1 cellular context compared by ENCODE assay signal in the genomic region with DNA sequence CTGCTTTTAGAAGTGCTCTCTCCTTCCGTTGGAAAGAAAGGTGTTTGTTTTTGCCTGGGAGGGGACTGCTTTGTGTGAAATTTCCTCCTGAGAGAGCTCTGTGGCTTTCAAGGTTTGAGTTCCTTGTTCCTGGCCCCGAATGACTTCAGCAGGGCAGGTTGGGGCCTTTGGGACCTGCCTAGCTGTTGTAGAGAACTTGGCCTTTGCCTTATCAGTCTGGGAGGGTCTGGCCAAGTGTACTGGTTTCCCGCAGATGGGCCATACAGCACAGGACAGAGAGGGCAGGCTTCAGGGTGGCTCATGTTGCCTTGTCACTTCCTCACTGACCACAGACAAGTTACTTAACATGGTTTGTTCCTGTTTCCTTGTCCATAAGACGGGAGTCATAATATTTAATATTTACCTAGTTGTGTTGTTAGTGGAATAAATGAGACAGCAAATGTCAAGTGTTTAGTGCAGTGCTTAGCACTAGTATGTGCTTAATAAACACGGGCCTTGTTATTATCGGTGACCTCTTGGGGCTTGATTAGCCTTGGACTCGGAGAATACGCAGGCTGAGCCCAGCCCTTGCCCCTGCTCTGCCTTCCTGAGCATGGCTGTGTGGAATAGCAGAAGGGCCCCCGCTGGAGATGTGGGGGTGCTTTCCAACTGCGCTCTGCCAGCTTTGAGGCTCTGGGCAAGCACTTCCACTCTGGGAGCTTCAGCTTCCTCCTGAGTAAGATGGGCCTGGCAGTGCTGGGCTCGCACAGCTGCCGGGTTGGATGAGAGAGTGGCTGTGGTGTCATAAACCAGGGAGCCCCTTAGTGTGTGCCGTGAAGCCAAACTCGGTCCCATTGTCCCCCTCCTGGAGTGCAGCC.
A peak's percentile ranks its signal among the peaks of the same experiment; 100 is the strongest.
TF ChIP-seq lines count a peak whose summit lies in the region.

No MANE protein-coding gene starts in this region.

TF ChIP-seq in K562, 482 proteins besides CTCF, POLR2A, EP300 and RAD21 (continues in another document):
- TF ChIP-seq KHSRP (IDR thresholded peaks at IDR 0.05) (no peak), ILK (tag; IDR thresholded peaks at IDR 0.05; ENCODE audit: borderline replicate concordance, low read depth) (no peak), ZNF133 (CRISPR knock-in tag; IDR thresholded peaks at IDR 0.05) (no peak), JUND (IDR thresholded peaks at IDR 0.05; ENCODE audit: borderline replicate concordance, low read depth, low read length) (peak; percentile 45; the same call in 1 of the 2 replicates), JUND (tag; IDR thresholded peaks at IDR 0.05; ENCODE audit: borderline replicate concordance, low read depth, low read length) (peak; percentile 63; the same call in 1 of the 3 replicates), PTBP1 (IDR thresholded peaks at IDR 0.05; ENCODE audit: low read depth, low read length) (no peak), GATA2 (CRISPR knock-in tag; IDR thresholded peaks at IDR 0.05) (peak; percentile 77), SIN3A (IDR thresholded peaks at IDR 0.05; ENCODE audit: borderline replicate concordance in 2 of 2, control insufficient read depth in 1 of 2, low read depth in 2 of 2, low read length in 2 of 2) (no peak), FOXK2 (conservative IDR thresholded peaks at IDR 0.05 in 1 of 2, IDR thresholded peaks at IDR 0.05 in 1 of 2; ENCODE audit: low read depth in 2 of 2) (peak; percentile 67 to 72), SPI1 (IDR thresholded peaks at IDR 0.05; ENCODE audit: borderline replicate concordance, low read depth, low read length) (peak; percentile 91), ZNF79 (CRISPR knock-in tag; IDR thresholded peaks at IDR 0.05; ENCODE audit: low read depth) (no peak), MYBL2 (IDR thresholded peaks at IDR 0.05; ENCODE audit: low read depth) (no peak), MYBL2 (CRISPR knock-in tag; IDR thresholded peaks at IDR 0.05; ENCODE audit: borderline replicate concordance) (no peak), SAFB2 (IDR thresholded peaks at IDR 0.05; ENCODE audit: borderline replicate concordance, low read depth, low read length, severe bottlenecking) (no peak), ZNF586 (CRISPR knock-in tag; conservative IDR thresholded peaks at IDR 0.05) (no peak), ZNF445 (CRISPR knock-in tag; IDR thresholded peaks at IDR 0.05; ENCODE audit: low read depth) (no peak), SRF (CRISPR knock-in tag; IDR thresholded peaks at IDR 0.05) (peak in 1 of 2 experiments; percentile 76; a peak in 1 of 4 replicates), ZC3H11A (IDR thresholded peaks at IDR 0.05; ENCODE audit: low read depth, low read length) (no peak), ZNF324 (CRISPR knock-in tag; IDR thresholded peaks at IDR 0.05) (no peak), KDM5B (IDR thresholded peaks at IDR 0.05; ENCODE audit: insufficient replicate concordance, low read depth, low read length) (peak; percentile 35), NBN (IDR thresholded peaks at IDR 0.05; ENCODE audit: low read depth) (peak; percentile 42; the same call in 1 of the 2 replicates), CREBBP (IDR thresholded peaks at IDR 0.05; ENCODE audit: low read depth, low read length) (no peak), ZNF408 (CRISPR knock-in tag; IDR thresholded peaks at IDR 0.05; ENCODE audit: low read depth) (no peak), YY1 (IDR thresholded peaks at IDR 0.05; ENCODE audit: borderline replicate concordance in 1 of 3, control insufficient read depth in 1 of 3, extremely low read depth in 1 of 3, insufficient read depth in 3 of 3, insufficient read length in 1 of 3, insufficient replicate concordance in 2 of 3, low read depth in 1 of 3, low read length in 2 of 3) (no peak), HOXB6 (CRISPR knock-in tag; IDR thresholded peaks at IDR 0.05; ENCODE audit: borderline replicate concordance) (no peak), MTF1 (CRISPR knock-in tag; IDR thresholded peaks at IDR 0.05; ENCODE audit: borderline replicate concordance) (no peak), MYNN (IDR thresholded peaks at IDR 0.05) (no peak; the same call in 1 of the 2 replicates), MYNN (CRISPR knock-in tag; IDR thresholded peaks at IDR 0.05) (no peak), RNF2 (IDR thresholded peaks at IDR 0.05) (no peak), NFIC (IDR thresholded peaks at IDR 0.05) (no peak; the same call in 1 of the 2 replicates), ZNF589 (CRISPR knock-in tag; IDR thresholded peaks at IDR 0.05; ENCODE audit: low read depth) (peak; percentile 13; the same call in 1 of the 2 replicates), MAFK (IDR thresholded peaks at IDR 0.05; ENCODE audit: low read length) (peak; percentile 16; the same call in 1 of the 2 replicates), ZNF583 (CRISPR knock-in tag; IDR thresholded peaks at IDR 0.05) (no peak), PTRF (tag; IDR thresholded peaks at IDR 0.05) (no peak), CBX1 (IDR thresholded peaks at IDR 0.05; ENCODE audit: low read depth) (peak; percentile 32; the same call in 1 of the 2 replicates), POU5F1 (IDR thresholded peaks at IDR 0.05; ENCODE audit: borderline replicate concordance, low read depth, low read length, partially characterized antibody) (no peak), ZNF23 (CRISPR knock-in tag; IDR thresholded peaks at IDR 0.05) (no peak), BRF1 (IDR thresholded peaks at IDR 0.05; ENCODE audit: borderline replicate concordance, extremely low read depth, insufficient read length) (no peak), KLF10 (CRISPR knock-in tag; IDR thresholded peaks at IDR 0.05) (no peak), HNRNPK (IDR thresholded peaks at IDR 0.05; ENCODE audit: low read depth, low read length, poor library complexity, severe bottlenecking) (no peak), POLR3A (IDR thresholded peaks at IDR 0.05; ENCODE audit: borderline replicate concordance, extremely low read depth, insufficient read depth, insufficient read length) (no peak), FOXJ3 (CRISPR knock-in tag; IDR thresholded peaks at IDR 0.05) (no peak), FOXM1 (IDR thresholded peaks at IDR 0.05; ENCODE audit: low read depth) (no peak), FOXM1 (CRISPR knock-in tag; IDR thresholded peaks at IDR 0.05; ENCODE audit: low read depth) (no peak), FOXP1 (CRISPR knock-in tag; IDR thresholded peaks at IDR 0.05) (no peak)
- TF ChIP-seq, protein P1, sequence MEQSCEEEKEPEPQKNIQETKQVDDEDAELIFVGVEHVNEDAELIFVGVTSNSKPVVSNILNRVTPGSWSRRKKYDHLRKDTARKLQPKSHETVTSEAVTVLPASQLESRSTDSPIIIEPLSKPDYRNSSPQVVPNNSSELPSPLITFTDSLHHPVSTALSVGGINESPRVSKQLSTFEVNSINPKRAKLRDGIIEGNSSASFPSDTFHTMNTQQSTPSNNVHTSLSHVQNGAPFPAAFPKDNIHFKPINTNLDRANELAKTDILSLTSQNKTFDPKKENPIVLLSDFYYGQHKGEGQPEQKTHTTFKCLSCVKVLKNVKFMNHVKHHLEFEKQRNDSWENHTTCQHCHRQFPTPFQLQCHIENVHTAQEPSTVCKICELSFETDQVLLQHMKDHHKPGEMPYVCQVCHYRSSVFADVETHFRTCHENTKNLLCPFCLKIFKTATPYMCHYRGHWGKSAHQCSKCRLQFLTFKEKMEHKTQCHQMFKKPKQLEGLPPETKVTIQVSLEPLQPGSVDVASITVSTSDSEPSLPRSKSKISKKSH (CRISPR knock-in tag; IDR thresholded peaks at IDR 0.05) = no peak
- TF ChIP-seq, protein P2, sequence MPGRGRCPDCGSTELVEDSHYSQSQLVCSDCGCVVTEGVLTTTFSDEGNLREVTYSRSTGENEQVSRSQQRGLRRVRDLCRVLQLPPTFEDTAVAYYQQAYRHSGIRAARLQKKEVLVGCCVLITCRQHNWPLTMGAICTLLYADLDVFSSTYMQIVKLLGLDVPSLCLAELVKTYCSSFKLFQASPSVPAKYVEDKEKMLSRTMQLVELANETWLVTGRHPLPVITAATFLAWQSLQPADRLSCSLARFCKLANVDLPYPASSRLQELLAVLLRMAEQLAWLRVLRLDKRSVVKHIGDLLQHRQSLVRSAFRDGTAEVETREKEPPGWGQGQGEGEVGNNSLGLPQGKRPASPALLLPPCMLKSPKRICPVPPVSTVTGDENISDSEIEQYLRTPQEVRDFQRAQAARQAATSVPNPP (IDR thresholded peaks at IDR 0.05; ENCODE audit: borderline replicate concordance, insufficient read depth, insufficient read length) = no peak
- TF ChIP-seq, protein P3, sequence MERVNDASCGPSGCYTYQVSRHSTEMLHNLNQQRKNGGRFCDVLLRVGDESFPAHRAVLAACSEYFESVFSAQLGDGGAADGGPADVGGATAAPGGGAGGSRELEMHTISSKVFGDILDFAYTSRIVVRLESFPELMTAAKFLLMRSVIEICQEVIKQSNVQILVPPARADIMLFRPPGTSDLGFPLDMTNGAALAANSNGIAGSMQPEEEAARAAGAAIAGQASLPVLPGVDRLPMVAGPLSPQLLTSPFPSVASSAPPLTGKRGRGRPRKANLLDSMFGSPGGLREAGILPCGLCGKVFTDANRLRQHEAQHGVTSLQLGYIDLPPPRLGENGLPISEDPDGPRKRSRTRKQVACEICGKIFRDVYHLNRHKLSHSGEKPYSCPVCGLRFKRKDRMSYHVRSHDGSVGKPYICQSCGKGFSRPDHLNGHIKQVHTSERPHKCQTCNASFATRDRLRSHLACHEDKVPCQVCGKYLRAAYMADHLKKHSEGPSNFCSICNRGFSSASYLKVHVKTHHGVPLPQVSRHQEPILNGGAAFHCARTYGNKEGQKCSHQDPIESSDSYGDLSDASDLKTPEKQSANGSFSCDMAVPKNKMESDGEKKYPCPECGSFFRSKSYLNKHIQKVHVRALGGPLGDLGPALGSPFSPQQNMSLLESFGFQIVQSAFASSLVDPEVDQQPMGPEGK (CRISPR knock-in tag; IDR thresholded peaks at IDR 0.05; ENCODE audit: borderline replicate concordance) = no peak
- TF ChIP-seq, protein P4, sequence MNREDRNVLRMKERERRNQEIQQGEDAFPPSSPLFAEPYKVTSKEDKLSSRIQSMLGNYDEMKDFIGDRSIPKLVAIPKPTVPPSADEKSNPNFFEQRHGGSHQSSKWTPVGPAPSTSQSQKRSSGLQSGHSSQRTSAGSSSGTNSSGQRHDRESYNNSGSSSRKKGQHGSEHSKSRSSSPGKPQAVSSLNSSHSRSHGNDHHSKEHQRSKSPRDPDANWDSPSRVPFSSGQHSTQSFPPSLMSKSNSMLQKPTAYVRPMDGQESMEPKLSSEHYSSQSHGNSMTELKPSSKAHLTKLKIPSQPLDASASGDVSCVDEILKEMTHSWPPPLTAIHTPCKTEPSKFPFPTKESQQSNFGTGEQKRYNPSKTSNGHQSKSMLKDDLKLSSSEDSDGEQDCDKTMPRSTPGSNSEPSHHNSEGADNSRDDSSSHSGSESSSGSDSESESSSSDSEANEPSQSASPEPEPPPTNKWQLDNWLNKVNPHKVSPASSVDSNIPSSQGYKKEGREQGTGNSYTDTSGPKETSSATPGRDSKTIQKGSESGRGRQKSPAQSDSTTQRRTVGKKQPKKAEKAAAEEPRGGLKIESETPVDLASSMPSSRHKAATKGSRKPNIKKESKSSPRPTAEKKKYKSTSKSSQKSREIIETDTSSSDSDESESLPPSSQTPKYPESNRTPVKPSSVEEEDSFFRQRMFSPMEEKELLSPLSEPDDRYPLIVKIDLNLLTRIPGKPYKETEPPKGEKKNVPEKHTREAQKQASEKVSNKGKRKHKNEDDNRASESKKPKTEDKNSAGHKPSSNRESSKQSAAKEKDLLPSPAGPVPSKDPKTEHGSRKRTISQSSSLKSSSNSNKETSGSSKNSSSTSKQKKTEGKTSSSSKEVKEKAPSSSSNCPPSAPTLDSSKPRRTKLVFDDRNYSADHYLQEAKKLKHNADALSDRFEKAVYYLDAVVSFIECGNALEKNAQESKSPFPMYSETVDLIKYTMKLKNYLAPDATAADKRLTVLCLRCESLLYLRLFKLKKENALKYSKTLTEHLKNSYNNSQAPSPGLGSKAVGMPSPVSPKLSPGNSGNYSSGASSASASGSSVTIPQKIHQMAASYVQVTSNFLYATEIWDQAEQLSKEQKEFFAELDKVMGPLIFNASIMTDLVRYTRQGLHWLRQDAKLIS (CRISPR knock-in tag; IDR thresholded peaks at IDR 0.05) = 0 out of 2 replicates have a peak, but pooled peaks have one; percentile 39
- TF ChIP-seq, protein P5, sequence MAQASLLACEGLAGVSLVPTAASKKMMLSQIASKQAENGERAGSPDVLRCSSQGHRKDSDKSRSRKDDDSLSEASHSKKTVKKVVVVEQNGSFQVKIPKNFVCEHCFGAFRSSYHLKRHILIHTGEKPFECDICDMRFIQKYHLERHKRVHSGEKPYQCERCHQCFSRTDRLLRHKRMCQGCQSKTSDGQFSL (CRISPR knock-in tag; IDR thresholded peaks at IDR 0.05) = peak; percentile 54; the same call in 1 of the 2 replicates
- TF ChIP-seq, protein P5 (tag; IDR thresholded peaks at IDR 0.05) = no peak
- TF ChIP-seq, protein P6, sequence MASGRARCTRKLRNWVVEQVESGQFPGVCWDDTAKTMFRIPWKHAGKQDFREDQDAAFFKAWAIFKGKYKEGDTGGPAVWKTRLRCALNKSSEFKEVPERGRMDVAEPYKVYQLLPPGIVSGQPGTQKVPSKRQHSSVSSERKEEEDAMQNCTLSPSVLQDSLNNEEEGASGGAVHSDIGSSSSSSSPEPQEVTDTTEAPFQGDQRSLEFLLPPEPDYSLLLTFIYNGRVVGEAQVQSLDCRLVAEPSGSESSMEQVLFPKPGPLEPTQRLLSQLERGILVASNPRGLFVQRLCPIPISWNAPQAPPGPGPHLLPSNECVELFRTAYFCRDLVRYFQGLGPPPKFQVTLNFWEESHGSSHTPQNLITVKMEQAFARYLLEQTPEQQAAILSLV (tag; IDR thresholded peaks at IDR 0.05) = no peak
- TF ChIP-seq, protein P7, sequence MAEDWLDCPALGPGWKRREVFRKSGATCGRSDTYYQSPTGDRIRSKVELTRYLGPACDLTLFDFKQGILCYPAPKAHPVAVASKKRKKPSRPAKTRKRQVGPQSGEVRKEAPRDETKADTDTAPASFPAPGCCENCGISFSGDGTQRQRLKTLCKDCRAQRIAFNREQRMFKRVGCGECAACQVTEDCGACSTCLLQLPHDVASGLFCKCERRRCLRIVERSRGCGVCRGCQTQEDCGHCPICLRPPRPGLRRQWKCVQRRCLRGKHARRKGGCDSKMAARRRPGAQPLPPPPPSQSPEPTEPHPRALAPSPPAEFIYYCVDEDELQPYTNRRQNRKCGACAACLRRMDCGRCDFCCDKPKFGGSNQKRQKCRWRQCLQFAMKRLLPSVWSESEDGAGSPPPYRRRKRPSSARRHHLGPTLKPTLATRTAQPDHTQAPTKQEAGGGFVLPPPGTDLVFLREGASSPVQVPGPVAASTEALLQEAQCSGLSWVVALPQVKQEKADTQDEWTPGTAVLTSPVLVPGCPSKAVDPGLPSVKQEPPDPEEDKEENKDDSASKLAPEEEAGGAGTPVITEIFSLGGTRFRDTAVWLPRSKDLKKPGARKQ (CRISPR knock-in tag; IDR thresholded peaks at IDR 0.05) = no peak
